In the genomic region with DNA sequence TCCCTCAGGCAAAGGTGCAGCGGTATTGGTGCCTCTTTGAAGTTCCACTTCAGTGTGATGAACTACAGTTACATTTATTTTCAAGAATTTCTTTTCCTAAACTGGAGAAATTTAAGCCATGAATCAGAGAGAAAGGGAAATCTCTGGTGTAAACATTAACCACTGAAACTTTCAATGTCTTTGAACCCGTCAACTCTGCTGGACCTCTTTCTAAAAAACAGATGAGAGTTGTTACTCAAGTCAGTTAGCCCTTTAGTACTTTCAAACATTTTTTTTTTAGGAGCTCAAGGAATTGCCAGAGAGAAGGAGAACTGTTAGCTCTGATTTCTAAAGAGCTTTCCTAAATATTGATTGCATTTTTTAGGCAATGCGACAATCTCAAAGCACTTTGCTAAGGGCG, we compare ENCODE assay signal across 20 cellular contexts. TPM values are rescaled to one million over a fixed set of nuclear protein-coding genes. Genes with fewer than 3 reads are reported as not detected.
"Had no signal": no experiment of that assay in that cellular context is flagged by ENCODE, and none has a peak within 500 bp of the region (broad histone marks: within the 10 kb centered on the region; RNA-seq: fewer than 3 reads in every experiment).

No MANE protein-coding gene starts in this region.

RNA-seq across cellular contexts. Expression of a gene that starts 8.6 kb away (rescaled TPM):
- total RNA-seq: activated naive CD4-positive, alpha-beta T cell treated with anti-CD3 and anti-CD28 coated beads for 36 hours; activated naive CD4-positive, alpha-beta T cell treated with anti-CD3 and anti-CD28 coated beads, Interleukin-2, amount 50 U/mL, for 72 hours; activated naive CD8-positive, alpha-beta T cell treated with anti-CD3 and anti-CD28 coated beads for 36 hours; activated naive CD8-positive, alpha-beta T cell treated with anti-CD3 and anti-CD28 coated beads, Interleukin-2, amount 10 ng/mL, durations not matched to agents 7 days and 5 days; activated T-cell treated with anti-CD3 and anti-CD28 coated beads, Interleukin-2, amount 50 U/mL, for 4 hours; activated T-cell treated with anti-CD3 and anti-CD28 coated beads, Interleukin-2, amount 50 U/mL, for 72 hours; activated T-helper 1 cell treated with anti-CD3 and anti-CD28 coated beads, Interleukin-12 subunit alpha, Interleukin-12 subunit beta, Interleukin-2, Interleukin-4 antibody, amounts not matched to agents 30 ng/mL and 10 ng/mL and 1 ng/mL, durations not matched to agents 14 hours and 24 hours and 36 hours; activated T-helper 17 cell treated with anti-CD3 and anti-CD28 coated beads, Interleukin-2, amount 50 U/mL, for 72 hours; activated T-helper 2 cell treated with anti-CD3 and anti-CD28 coated beads, Interferon-gamma antibody, Interleukin-2, Interleukin-4, amounts not matched to agents 10 μg/mL and 5 μg/mL and 100 μg/mL, durations not matched to agents 14 hours and 24 hours and 36 hours; adrenal gland; aorta; ascending aorta; astrocyte; body of pancreas; breast epithelium; bronchial epithelial cell; cardiac muscle cell; cardiac septum; cerebellum; chondrocyte had no signal

RNA-seq across cellular contexts. Expression of a gene that starts 11.9 kb away (rescaled TPM):
- total RNA-seq: activated naive CD4-positive, alpha-beta T cell treated with anti-CD3 and anti-CD28 coated beads for 36 hours; activated naive CD4-positive, alpha-beta T cell treated with anti-CD3 and anti-CD28 coated beads, Interleukin-2, amount 50 U/mL, for 72 hours; activated naive CD8-positive, alpha-beta T cell treated with anti-CD3 and anti-CD28 coated beads for 36 hours; activated naive CD8-positive, alpha-beta T cell treated with anti-CD3 and anti-CD28 coated beads, Interleukin-2, amount 10 ng/mL, durations not matched to agents 7 days and 5 days; activated T-cell treated with anti-CD3 and anti-CD28 coated beads, Interleukin-2, amount 50 U/mL, for 4 hours; activated T-cell treated with anti-CD3 and anti-CD28 coated beads, Interleukin-2, amount 50 U/mL, for 72 hours; activated T-helper 1 cell treated with anti-CD3 and anti-CD28 coated beads, Interleukin-12 subunit alpha, Interleukin-12 subunit beta, Interleukin-2, Interleukin-4 antibody, amounts not matched to agents 30 ng/mL and 10 ng/mL and 1 ng/mL, durations not matched to agents 14 hours and 24 hours and 36 hours; activated T-helper 17 cell treated with anti-CD3 and anti-CD28 coated beads, Interleukin-2, amount 50 U/mL, for 72 hours; activated T-helper 2 cell treated with anti-CD3 and anti-CD28 coated beads, Interferon-gamma antibody, Interleukin-2, Interleukin-4, amounts not matched to agents 10 μg/mL and 5 μg/mL and 100 μg/mL, durations not matched to agents 14 hours and 24 hours and 36 hours; adrenal gland; aorta; ascending aorta; astrocyte; body of pancreas; breast epithelium; bronchial epithelial cell; cardiac muscle cell; cardiac septum; cerebellum; chondrocyte had no signal
